In the genomic region with DNA sequence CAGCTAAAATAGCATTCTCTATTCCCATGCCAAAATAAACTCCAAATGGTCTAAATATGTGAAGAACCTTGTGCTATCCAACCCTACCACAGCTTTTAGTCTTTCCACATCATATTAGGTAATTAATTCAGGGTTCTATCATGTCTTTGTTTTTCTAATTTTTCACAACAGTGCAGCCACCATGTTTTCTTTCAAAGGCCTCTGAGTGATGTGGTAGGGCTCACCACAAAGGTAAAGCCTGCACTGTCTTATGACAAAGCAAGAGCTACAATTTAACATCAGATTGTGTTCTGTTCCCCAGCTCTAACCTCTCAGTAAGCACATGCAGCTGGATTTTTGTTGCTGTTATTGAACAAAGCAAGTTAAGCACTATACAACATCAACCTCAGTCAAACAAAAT, we compare ENCODE assay signal across 14 cellular contexts. TPM values are rescaled to one million over a fixed set of nuclear protein-coding genes. Genes with fewer than 3 reads are reported as not detected.
DNase-seq lines count a peak whose midpoint lies in the region; ATAC-seq and TF ChIP-seq lines count a peak whose summit lies in the region.
"Had no signal": no experiment of that assay in that cellular context is flagged by ENCODE, and none has a peak within 500 bp of the region (broad histone marks: within the 10 kb centered on the region; RNA-seq: fewer than 3 reads in every experiment).

No MANE protein-coding gene starts in this region.

- peaks cover 46% of the 10 kb centered on the region for H3K4me1 Mint-ChIP-seq in dendritic cell treated with granulocyte-macrophage colony-stimulating factor and Interleukin-4, amounts not matched to agents 40 ng/mL and 50 ng/mL, for 4 days (ENCODE audit: low read depth)
- H3K4me1 Mint-ChIP-seq in GM23338 (peaks cover 22% of the 10 kb centered on the region), Calu3 (ENCODE audit: low read depth, unreplicated experiment) (peaks cover 28% of the 10 kb centered on the region)

- no peaks in the 10 kb centered on the region for H3K9me2 ChIP-seq in GM23338 (ENCODE audit: insufficient read depth)

- H2AFZ ChIP-seq in GM23338, result no peak overlapping the region

- peak overlapping the region; percentile 75 for H3K27ac Mint-ChIP-seq in dendritic cell treated with granulocyte-macrophage colony-stimulating factor and Interleukin-4, amounts not matched to agents 40 ng/mL and 50 ng/mL, for 4 days
- H3K27ac Mint-ChIP-seq in GM23338 (no peak overlapping the region), Calu3 (ENCODE audit: unreplicated experiment) (no peak overlapping the region)
- H3K27ac Mint-ChIP-seq: H9, immature natural killer cell had no signal

- H3K27me3 ChIP-seq in heart left ventricle (no peaks in the 10 kb centered on the region), tibial nerve (no peaks in the 10 kb centered on the region), GM23338 (ENCODE audit: insufficient read depth) (no peaks in the 10 kb centered on the region)

- DNase-seq in heart left ventricle, result no peak
- DNase-seq in cardiac septum (ENCODE audit: low spot score), result no peak
- DNase-seq in tibial nerve (ENCODE audit: low spot score in 2 of 2), result no peak
- no peak for DNase-seq in GM23338 (ENCODE audit: low spot score)
- no peak for DNase-seq in Calu3
- DNase-seq: EL, H9, immature natural killer cell, NCI-H510A, retina had no signal

- H4K20me1 ChIP-seq in GM23338 (replicated peaks; ENCODE audit: insufficient read depth), result no peaks in the 10 kb centered on the region

- H3K4me1 ChIP-seq in heart left ventricle, result peaks cover 9 to 97% (median 85%) of the 10 kb centered on the region in 12 donors
- peaks cover 0 to 46% (median 10%) of the 10 kb centered on the region in 4 donors for H3K4me1 ChIP-seq in tibial nerve
- peaks cover 21% of the 10 kb centered on the region for H3K4me1 ChIP-seq in GM23338 (ENCODE audit: insufficient read depth)

- no peaks in the 10 kb centered on the region for H3K79me2 ChIP-seq in GM23338 (replicated peaks; ENCODE audit: insufficient read depth)

- ATAC-seq in heart left ventricle, result no peak
- ATAC-seq in HG03520 (IDR thresholded peaks at IDR 0.05; ENCODE audit: unreplicated experiment), result peak; percentile 26
- ATAC-seq in GM21360 (IDR thresholded peaks at IDR 0.05; ENCODE audit: unreplicated experiment), result no peak
- ATAC-seq in GM23338, result no peak
- ATAC-seq: esophagus mucosa had no signal

- H3K27me3 Mint-ChIP-seq in dendritic cell treated with granulocyte-macrophage colony-stimulating factor and Interleukin-4, amounts not matched to agents 40 ng/mL and 50 ng/mL, for 4 days, result no peaks in the 10 kb centered on the region
- H3K27me3 Mint-ChIP-seq in GM23338 (ENCODE audit: insufficient read depth, low read depth, poor library complexity), result peaks cover 2% of the 10 kb centered on the region
- H3K27me3 Mint-ChIP-seq in Calu3 (ENCODE audit: unreplicated experiment), result no peaks in the 10 kb centered on the region

- intact Hi-C loops in heart left ventricle (cut with DNase I), result loop anchor here in 3 of 10 donors (5.0 to 10.0 kb wide), 3 partner anchors 43 to 96 kb away; partner anchors contain the start of gene MEF2C (in 1 of the 3)
- intact Hi-C loops in cardiac septum (cut with DNase I), result no loop called here
- intact Hi-C loops in dendritic cell treated with granulocyte-macrophage colony-stimulating factor and Interleukin-4, amounts not matched to agents 40 ng/mL and 50 ng/mL, for 4 days (cut with micrococcal nuclease), result no loop called here
- intact Hi-C loops in Calu3 (cut with micrococcal nuclease; ENCODE audit: unreplicated experiment), result no loop called here

- peaks cover 0 to 4% (median 0%) of the 10 kb centered on the region in 9 donors for H3K36me3 ChIP-seq in heart left ventricle
- H3K36me3 ChIP-seq in tibial nerve, result no peaks in the 10 kb centered on the region
- no peaks in the 10 kb centered on the region for H3K36me3 ChIP-seq in GM23338 (ENCODE audit: insufficient read depth)

- H3K4me3 ChIP-seq in heart left ventricle (peak overlapping the region in 1 of 12 donors; percentile 19), tibial nerve (no peak overlapping the region), GM23338 (no peak overlapping the region)

- no peaks in the 10 kb centered on the region for H3K36me3 Mint-ChIP-seq in dendritic cell treated with granulocyte-macrophage colony-stimulating factor and Interleukin-4, amounts not matched to agents 40 ng/mL and 50 ng/mL, for 4 days (ENCODE audit: low read depth)
- H3K36me3 Mint-ChIP-seq in GM23338 (ENCODE audit: low read depth) (no peaks in the 10 kb centered on the region), Calu3 (ENCODE audit: insufficient read depth, unreplicated experiment) (no peaks in the 10 kb centered on the region)
- H3K36me3 Mint-ChIP-seq: immature natural killer cell had no signal

- H3K4me3 Mint-ChIP-seq in dendritic cell treated with granulocyte-macrophage colony-stimulating factor and Interleukin-4, amounts not matched to agents 40 ng/mL and 50 ng/mL, for 4 days, result no peak overlapping the region
- no peak overlapping the region for H3K4me3 Mint-ChIP-seq in GM23338
- no peak overlapping the region for H3K4me3 Mint-ChIP-seq in Calu3 (ENCODE audit: low read depth, unreplicated experiment)
- H3K4me3 Mint-ChIP-seq: H9 had no signal

- H3K9me3 ChIP-seq in heart left ventricle (no peaks in the 10 kb centered on the region), tibial nerve (no peaks in the 10 kb centered on the region)

- no peak for TF ChIP-seq EP300 in tibial nerve (IDR thresholded peaks at IDR 0.05)

- peak overlapping the region in 11 of 12 donors; percentile 74 to 88 (median 82) for H3K27ac ChIP-seq in heart left ventricle
- H3K27ac ChIP-seq in tibial nerve, result peak overlapping the region in 3 of 4 donors; percentile 64 to 70 (median 69)
- no peak overlapping the region for H3K27ac ChIP-seq in GM23338 (ENCODE audit: low read depth)

- TF ChIP-seq CTCF in heart left ventricle (IDR thresholded peaks at IDR 0.05) (no peak), tibial nerve (IDR thresholded peaks at IDR 0.05) (no peak), GM23338 (conservative IDR thresholded peaks at IDR 0.05; ENCODE audit: low read depth in 2 of 2) (no peak), Calu3 (IDR thresholded peaks at IDR 0.05; ENCODE audit: unreplicated experiment) (no peak)

- TF ChIP-seq POLR2A in heart left ventricle (IDR thresholded peaks at IDR 0.05), result no peak
- no peak for TF ChIP-seq POLR2A in tibial nerve (IDR thresholded peaks at IDR 0.05)

- CTCF ChIA-PET in Calu3 (lab: Charles Lee), result no interaction called here

- BruUV-seq in Calu3 (replicated peaks; lab: Mats Ljungman, UMichigan), result no TSS peak

- no peaks in the 10 kb centered on the region for H3K9me3 Mint-ChIP-seq in dendritic cell treated with granulocyte-macrophage colony-stimulating factor and Interleukin-4, amounts not matched to agents 40 ng/mL and 50 ng/mL, for 4 days
- H3K9me3 Mint-ChIP-seq in GM23338 (no peaks in the 10 kb centered on the region), Calu3 (ENCODE audit: low read depth, unreplicated experiment) (no peaks in the 10 kb centered on the region)
- H3K9me3 Mint-ChIP-seq: H9, immature natural killer cell had no signal

- no peak overlapping the region for H3K4me2 ChIP-seq in GM23338

- no peaks in the 10 kb centered on the region for H3F3A ChIP-seq in GM23338 (replicated peaks; ENCODE audit: low read depth)

TF ChIP-seq in GM23338, 12 proteins besides CTCF, POLR2A, EP300 and RAD21 (continues in another document):
- no peak for TF ChIP-seq ZNF114 (CRISPR knock-in tag; IDR thresholded peaks at IDR 0.05)
- TF ChIP-seq, protein P1, sequence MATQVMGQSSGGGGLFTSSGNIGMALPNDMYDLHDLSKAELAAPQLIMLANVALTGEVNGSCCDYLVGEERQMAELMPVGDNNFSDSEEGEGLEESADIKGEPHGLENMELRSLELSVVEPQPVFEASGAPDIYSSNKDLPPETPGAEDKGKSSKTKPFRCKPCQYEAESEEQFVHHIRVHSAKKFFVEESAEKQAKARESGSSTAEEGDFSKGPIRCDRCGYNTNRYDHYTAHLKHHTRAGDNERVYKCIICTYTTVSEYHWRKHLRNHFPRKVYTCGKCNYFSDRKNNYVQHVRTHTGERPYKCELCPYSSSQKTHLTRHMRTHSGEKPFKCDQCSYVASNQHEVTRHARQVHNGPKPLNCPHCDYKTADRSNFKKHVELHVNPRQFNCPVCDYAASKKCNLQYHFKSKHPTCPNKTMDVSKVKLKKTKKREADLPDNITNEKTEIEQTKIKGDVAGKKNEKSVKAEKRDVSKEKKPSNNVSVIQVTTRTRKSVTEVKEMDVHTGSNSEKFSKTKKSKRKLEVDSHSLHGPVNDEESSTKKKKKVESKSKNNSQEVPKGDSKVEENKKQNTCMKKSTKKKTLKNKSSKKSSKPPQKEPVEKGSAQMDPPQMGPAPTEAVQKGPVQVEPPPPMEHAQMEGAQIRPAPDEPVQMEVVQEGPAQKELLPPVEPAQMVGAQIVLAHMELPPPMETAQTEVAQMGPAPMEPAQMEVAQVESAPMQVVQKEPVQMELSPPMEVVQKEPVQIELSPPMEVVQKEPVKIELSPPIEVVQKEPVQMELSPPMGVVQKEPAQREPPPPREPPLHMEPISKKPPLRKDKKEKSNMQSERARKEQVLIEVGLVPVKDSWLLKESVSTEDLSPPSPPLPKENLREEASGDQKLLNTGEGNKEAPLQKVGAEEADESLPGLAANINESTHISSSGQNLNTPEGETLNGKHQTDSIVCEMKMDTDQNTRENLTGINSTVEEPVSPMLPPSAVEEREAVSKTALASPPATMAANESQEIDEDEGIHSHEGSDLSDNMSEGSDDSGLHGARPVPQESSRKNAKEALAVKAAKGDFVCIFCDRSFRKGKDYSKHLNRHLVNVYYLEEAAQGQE (IDR thresholded peaks at IDR 0.05; ENCODE audit: unreplicated experiment), result no peak

RNA-seq across cellular contexts. Expression of gene MEF2C, which starts 52.4 kb away (rescaled TPM):
- total RNA-seq in heart left ventricle (10 to 100 TPM; 36.8 to 98.5 (median 58.6) TPM), cardiac septum (64.6 TPM), tibial nerve (10 to 100 TPM; 16.5 to 40.8 (median 29.1) TPM), Calu3 (2022) (6.1 and 6.5 TPM in 2 replicates)
- polyA plus RNA-seq in heart left ventricle (10 to 100 TPM; 15.5 to 18.3 TPM), GM23338 (2016; fragmentation: Nextera tagmentation; extraction: Ambion mirVana) (1.6 and 1.8 TPM in 2 replicates)
- total RNA-seq in GM23338 (2014; rRNA removed; shearing (Covaris generic)), result 0.97 and 1.2 TPM in 2 replicates
